1 cellular context compared by ENCODE assay signal in the genomic region with DNA sequence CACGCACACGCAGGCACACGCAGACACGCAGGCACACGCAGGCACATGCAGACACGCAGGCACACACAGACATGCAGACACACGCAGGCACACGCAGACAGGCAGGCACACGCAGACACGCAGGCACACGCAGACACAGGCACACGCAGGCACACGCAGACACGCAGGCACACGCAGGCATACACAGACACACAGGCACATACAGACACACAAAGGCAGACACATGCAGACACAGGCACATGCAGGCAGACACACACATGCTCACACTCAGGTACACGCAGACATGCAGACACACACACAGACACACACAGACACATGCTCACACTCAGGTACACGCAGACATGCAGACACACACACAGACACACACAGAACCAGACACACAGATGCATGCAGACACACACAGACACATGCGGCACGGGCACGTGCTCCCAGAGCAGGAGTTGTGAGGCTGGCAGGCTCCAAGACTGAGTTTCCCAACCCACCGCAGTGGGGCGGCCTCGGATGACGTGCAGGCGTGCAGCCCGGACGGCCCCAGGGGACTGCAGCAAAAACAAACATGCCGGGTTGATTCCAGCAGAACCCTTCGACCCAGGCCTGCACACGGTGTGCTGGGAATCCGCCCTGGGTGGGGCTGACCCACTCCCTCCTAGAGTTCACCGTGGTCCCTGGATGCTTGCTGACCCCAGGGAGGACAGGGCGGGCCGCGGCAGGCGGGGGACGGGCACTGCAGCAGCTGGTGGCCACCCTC.
A peak's percentile ranks its signal among the peaks of the same experiment; 100 is the strongest.
TF ChIP-seq lines count a peak whose summit lies in the region.

No MANE protein-coding gene starts in this region.

TF ChIP-seq in HepG2, 621 proteins besides CTCF, POLR2A, EP300 and RAD21 (continued from another document and continues in another):
- TF ChIP-seq, protein P1, sequence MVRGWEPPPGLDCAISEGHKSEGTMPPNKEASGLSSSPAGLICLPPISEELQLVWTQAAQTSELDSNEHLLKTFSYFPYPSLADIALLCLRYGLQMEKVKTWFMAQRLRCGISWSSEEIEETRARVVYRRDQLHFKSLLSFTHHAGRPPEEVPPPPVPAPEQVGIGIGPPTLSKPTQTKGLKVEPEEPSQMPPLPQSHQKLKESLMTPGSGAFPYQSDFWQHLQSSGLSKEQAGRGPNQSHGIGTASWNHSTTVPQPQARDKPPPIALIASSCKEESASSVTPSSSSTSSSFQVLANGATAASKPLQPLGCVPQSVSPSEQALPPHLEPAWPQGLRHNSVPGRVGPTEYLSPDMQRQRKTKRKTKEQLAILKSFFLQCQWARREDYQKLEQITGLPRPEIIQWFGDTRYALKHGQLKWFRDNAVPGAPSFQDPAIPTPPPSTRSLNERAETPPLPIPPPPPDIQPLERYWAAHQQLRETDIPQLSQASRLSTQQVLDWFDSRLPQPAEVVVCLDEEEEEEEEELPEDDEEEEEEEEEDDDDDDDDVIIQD (CRISPR knock-in tag; IDR thresholded peaks at IDR 0.05; ENCODE audit: low read depth): peak; percentile 64; the same call in 1 of the 2 replicates
- TF ChIP-seq, protein P2, sequence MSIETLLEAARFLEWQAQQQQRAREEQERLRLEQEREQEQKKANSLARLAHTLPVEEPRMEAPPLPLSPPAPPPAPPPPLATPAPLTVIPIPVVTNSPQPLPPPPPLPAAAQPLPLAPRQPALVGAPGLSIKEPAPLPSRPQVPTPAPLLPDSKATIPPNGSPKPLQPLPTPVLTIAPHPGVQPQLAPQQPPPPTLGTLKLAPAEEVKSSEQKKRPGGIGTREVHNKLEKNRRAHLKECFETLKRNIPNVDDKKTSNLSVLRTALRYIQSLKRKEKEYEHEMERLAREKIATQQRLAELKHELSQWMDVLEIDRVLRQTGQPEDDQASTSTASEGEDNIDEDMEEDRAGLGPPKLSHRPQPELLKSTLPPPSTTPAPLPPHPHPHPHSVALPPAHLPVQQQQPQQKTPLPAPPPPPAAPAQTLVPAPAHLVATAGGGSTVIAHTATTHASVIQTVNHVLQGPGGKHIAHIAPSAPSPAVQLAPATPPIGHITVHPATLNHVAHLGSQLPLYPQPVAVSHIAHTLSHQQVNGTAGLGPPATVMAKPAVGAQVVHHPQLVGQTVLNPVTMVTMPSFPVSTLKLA (IDR thresholded peaks at IDR 0.05): peak; percentile 91
- TF ChIP-seq ZBTB42 (CRISPR knock-in tag; IDR thresholded peaks at IDR 0.05) (no peak), ATF7-NPFF (CRISPR knock-in tag; IDR thresholded peaks at IDR 0.05; ENCODE audit: low read depth) (no peak; the same call in 1 of the 2 replicates), SNRNP70 (IDR thresholded peaks at IDR 0.05; ENCODE audit: low read depth, low read length) (no peak), TBX3 (IDR thresholded peaks at IDR 0.05; ENCODE audit: borderline replicate concordance) (no peak), TEAD3 (CRISPR knock-in tag; optimal IDR thresholded peaks at IDR 0.05; ENCODE audit: borderline replicate concordance) (peak; percentile 85), GFI1 (CRISPR knock-in tag; IDR thresholded peaks at IDR 0.05; ENCODE audit: borderline replicate concordance) (no peak), THYN1 (CRISPR knock-in tag; IDR thresholded peaks at IDR 0.05; ENCODE audit: borderline replicate concordance, low read depth) (no peak), MED1 (CRISPR knock-in tag; IDR thresholded peaks at IDR 0.05) (peak; percentile 94), MTA1 (CRISPR knock-in tag; IDR thresholded peaks at IDR 0.05; ENCODE audit: borderline replicate concordance) (peak; percentile 99), ARNT (IDR thresholded peaks at IDR 0.05) (no peak), ELF1 (CRISPR knock-in tag; IDR thresholded peaks at IDR 0.05) (peak; percentile 40; the same call in 1 of the 2 replicates), ZNF7 (CRISPR knock-in tag; IDR thresholded peaks at IDR 0.05) (no peak), ARNT2 (CRISPR knock-in tag; IDR thresholded peaks at IDR 0.05; ENCODE audit: low read depth) (no peak), ZNF34 (CRISPR knock-in tag; IDR thresholded peaks at IDR 0.05; ENCODE audit: borderline replicate concordance) (no peak; the same call in 1 of the 2 replicates), ATRX (CRISPR knock-in tag; IDR thresholded peaks at IDR 0.05; ENCODE audit: borderline replicate concordance) (no peak), SNAPC2 (CRISPR knock-in tag; IDR thresholded peaks at IDR 0.05) (0 out of 2 replicates have a peak, but pooled peaks have one; percentile 43), ZSCAN30 (CRISPR knock-in tag; IDR thresholded peaks at IDR 0.05) (no peak), ZNF207 (IDR thresholded peaks at IDR 0.05; ENCODE audit: borderline replicate concordance) (no peak), SALL2 (CRISPR knock-in tag; IDR thresholded peaks at IDR 0.05) (no peak; the same call in 1 of the 2 replicates), NFKBIZ (CRISPR knock-in tag; IDR thresholded peaks at IDR 0.05) (no peak), NPAS2 (CRISPR knock-in tag; IDR thresholded peaks at IDR 0.05; ENCODE audit: borderline replicate concordance) (no peak), ATAD3A (CRISPR knock-in tag; IDR thresholded peaks at IDR 0.05) (no peak), ZNF564 (CRISPR knock-in tag; IDR thresholded peaks at IDR 0.05) (peak; percentile 47; the same call in 1 of the 2 replicates), ZFP1 (CRISPR knock-in tag; IDR thresholded peaks at IDR 0.05) (no peak; the same call in 1 of the 2 replicates), ONECUT2 (CRISPR knock-in tag; IDR thresholded peaks at IDR 0.05) (no peak), HNRNPK (IDR thresholded peaks at IDR 0.05; ENCODE audit: low read depth, low read length, poor library complexity, severe bottlenecking) (no peak)
- TF ChIP-seq, protein P3, sequence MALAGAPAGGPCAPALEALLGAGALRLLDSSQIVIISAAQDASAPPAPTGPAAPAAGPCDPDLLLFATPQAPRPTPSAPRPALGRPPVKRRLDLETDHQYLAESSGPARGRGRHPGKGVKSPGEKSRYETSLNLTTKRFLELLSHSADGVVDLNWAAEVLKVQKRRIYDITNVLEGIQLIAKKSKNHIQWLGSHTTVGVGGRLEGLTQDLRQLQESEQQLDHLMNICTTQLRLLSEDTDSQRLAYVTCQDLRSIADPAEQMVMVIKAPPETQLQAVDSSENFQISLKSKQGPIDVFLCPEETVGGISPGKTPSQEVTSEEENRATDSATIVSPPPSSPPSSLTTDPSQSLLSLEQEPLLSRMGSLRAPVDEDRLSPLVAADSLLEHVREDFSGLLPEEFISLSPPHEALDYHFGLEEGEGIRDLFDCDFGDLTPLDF (CRISPR knock-in tag; IDR thresholded peaks at IDR 0.05): no peak
- TF ChIP-seq, protein P4, sequence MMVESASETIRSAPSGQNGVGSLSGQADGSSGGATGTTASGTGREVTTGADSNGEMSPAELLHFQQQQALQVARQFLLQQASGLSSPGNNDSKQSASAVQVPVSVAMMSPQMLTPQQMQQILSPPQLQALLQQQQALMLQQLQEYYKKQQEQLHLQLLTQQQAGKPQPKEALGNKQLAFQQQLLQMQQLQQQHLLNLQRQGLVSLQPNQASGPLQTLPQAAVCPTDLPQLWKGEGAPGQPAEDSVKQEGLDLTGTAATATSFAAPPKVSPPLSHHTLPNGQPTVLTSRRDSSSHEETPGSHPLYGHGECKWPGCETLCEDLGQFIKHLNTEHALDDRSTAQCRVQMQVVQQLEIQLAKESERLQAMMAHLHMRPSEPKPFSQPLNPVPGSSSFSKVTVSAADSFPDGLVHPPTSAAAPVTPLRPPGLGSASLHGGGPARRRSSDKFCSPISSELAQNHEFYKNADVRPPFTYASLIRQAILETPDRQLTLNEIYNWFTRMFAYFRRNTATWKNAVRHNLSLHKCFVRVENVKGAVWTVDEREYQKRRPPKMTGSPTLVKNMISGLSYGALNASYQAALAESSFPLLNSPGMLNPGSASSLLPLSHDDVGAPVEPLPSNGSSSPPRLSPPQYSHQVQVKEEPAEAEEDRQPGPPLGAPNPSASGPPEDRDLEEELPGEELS (CRISPR knock-in tag; IDR thresholded peaks at IDR 0.05): no peak; the same call in 1 of the 2 replicates
- TF ChIP-seq, protein P5, sequence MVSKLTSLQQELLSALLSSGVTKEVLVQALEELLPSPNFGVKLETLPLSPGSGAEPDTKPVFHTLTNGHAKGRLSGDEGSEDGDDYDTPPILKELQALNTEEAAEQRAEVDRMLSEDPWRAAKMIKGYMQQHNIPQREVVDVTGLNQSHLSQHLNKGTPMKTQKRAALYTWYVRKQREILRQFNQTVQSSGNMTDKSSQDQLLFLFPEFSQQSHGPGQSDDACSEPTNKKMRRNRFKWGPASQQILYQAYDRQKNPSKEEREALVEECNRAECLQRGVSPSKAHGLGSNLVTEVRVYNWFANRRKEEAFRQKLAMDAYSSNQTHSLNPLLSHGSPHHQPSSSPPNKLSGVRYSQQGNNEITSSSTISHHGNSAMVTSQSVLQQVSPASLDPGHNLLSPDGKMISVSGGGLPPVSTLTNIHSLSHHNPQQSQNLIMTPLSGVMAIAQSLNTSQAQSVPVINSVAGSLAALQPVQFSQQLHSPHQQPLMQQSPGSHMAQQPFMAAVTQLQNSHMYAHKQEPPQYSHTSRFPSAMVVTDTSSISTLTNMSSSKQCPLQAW (CRISPR knock-in tag; IDR thresholded peaks at IDR 0.05): peak; percentile 71; the same call in 1 of the 2 replicates
- TF ChIP-seq, protein P6, sequence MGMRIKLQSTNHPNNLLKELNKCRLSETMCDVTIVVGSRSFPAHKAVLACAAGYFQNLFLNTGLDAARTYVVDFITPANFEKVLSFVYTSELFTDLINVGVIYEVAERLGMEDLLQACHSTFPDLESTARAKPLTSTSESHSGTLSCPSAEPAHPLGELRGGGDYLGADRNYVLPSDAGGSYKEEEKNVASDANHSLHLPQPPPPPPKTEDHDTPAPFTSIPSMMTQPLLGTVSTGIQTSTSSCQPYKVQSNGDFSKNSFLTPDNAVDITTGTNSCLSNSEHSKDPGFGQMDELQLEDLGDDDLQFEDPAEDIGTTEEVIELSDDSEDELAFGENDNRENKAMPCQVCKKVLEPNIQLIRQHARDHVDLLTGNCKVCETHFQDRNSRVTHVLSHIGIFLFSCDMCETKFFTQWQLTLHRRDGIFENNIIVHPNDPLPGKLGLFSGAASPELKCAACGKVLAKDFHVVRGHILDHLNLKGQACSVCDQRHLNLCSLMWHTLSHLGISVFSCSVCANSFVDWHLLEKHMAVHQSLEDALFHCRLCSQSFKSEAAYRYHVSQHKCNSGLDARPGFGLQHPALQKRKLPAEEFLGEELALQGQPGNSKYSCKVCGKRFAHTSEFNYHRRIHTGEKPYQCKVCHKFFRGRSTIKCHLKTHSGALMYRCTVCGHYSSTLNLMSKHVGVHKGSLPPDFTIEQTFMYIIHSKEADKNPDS (CRISPR knock-in tag; IDR thresholded peaks at IDR 0.05): no peak
- TF ChIP-seq, protein P7, sequence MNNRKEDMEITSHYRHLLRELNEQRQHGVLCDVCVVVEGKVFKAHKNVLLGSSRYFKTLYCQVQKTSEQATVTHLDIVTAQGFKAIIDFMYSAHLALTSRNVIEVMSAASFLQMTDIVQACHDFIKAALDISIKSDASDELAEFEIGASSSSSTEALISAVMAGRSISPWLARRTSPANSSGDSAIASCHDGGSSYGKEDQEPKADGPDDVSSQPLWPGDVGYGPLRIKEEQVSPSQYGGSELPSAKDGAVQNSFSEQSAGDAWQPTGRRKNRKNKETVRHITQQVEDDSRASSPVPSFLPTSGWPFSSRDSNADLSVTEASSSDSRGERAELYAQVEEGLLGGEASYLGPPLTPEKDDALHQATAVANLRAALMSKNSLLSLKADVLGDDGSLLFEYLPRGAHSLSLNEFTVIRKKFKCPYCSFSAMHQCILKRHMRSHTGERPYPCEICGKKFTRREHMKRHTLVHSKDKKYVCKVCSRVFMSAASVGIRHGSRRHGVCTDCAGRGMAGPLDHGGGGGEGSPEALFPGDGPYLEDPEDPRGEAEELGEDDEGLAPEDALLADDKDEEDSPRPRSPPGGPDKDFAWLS (CRISPR knock-in tag; IDR thresholded peaks at IDR 0.05; ENCODE audit: borderline replicate concordance): no peak
- TF ChIP-seq, protein P8, sequence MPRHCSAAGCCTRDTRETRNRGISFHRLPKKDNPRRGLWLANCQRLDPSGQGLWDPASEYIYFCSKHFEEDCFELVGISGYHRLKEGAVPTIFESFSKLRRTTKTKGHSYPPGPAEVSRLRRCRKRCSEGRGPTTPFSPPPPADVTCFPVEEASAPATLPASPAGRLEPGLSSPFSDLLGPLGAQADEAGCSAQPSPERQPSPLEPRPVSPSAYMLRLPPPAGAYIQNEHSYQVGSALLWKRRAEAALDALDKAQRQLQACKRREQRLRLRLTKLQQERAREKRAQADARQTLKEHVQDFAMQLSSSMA (CRISPR knock-in tag; IDR thresholded peaks at IDR 0.05): no peak
- TF ChIP-seq, protein P9, sequence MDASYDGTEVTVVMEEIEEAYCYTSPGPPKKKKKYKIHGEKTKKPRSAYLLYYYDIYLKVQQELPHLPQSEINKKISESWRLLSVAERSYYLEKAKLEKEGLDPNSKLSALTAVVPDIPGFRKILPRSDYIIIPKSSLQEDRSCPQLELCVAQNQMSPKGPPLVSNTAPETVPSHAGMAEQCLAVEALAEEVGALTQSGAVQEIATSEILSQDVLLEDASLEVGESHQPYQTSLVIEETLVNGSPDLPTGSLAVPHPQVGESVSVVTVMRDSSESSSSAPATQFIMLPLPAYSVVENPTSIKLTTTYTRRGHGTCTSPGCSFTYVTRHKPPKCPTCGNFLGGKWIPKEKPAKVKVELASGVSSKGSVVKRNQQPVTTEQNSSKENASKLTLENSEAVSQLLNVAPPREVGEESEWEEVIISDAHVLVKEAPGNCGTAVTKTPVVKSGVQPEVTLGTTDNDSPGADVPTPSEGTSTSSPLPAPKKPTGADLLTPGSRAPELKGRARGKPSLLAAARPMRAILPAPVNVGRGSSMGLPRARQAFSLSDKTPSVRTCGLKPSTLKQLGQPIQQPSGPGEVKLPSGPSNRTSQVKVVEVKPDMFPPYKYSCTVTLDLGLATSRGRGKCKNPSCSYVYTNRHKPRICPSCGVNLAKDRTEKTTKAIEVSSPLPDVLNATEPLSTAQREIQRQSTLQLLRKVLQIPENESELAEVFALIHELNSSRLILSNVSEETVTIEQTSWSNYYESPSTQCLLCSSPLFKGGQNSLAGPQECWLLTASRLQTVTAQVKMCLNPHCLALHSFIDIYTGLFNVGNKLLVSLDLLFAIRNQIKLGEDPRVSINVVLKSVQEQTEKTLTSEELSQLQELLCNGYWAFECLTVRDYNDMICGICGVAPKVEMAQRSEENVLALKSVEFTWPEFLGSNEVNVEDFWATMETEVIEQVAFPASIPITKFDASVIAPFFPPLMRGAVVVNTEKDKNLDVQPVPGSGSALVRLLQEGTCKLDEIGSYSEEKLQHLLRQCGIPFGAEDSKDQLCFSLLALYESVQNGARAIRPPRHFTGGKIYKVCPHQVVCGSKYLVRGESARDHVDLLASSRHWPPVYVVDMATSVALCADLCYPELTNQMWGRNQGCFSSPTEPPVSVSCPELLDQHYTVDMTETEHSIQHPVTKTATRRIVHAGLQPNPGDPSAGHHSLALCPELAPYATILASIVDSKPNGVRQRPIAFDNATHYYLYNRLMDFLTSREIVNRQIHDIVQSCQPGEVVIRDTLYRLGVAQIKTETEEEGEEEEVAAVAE (CRISPR knock-in tag; IDR thresholded peaks at IDR 0.05; ENCODE audit: borderline replicate concordance): no peak
- TF ChIP-seq, protein P10, sequence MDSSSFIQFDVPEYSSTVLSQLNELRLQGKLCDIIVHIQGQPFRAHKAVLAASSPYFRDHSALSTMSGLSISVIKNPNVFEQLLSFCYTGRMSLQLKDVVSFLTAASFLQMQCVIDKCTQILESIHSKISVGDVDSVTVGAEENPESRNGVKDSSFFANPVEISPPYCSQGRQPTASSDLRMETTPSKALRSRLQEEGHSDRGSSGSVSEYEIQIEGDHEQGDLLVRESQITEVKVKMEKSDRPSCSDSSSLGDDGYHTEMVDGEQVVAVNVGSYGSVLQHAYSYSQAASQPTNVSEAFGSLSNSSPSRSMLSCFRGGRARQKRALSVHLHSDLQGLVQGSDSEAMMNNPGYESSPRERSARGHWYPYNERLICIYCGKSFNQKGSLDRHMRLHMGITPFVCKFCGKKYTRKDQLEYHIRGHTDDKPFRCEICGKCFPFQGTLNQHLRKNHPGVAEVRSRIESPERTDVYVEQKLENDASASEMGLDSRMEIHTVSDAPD (CRISPR knock-in tag; IDR thresholded peaks at IDR 0.05): no peak
- TF ChIP-seq, protein P11, sequence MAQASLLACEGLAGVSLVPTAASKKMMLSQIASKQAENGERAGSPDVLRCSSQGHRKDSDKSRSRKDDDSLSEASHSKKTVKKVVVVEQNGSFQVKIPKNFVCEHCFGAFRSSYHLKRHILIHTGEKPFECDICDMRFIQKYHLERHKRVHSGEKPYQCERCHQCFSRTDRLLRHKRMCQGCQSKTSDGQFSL (CRISPR knock-in tag; IDR thresholded peaks at IDR 0.05): no peak
